Comparison of ENCODE assay signal across 1 cellular context in genomic region chr12:56117778-56118687, GRCh38.
TF ChIP-seq lines count a peak whose summit lies in the region.

TSS of gene ZC3H10 (plus strand) at chr12:56118266. CDS start at chr12:56120563, 2,297 bp downstream.

TF ChIP-seq in GM12878, 131 proteins besides CTCF, POLR2A, EP300 and RAD21 (continued from another document and continues in another):
- TF ChIP-seq E2F4 (IDR thresholded peaks at IDR 0.05; ENCODE audit: low read depth, low read length) (peak; percentile 84), MYB (IDR thresholded peaks at IDR 0.05; ENCODE audit: borderline replicate concordance, low read depth, low read length) (peak; percentile 81), TAF1 (IDR thresholded peaks at IDR 0.05; ENCODE audit: borderline replicate concordance, low read depth, low read length) (peak; percentile 62; the same call in 1 of the 2 replicates), ZBTB33 (IDR thresholded peaks at IDR 0.05) (0 out of 2 replicates have a peak, but pooled peaks have one; percentile 22), ZNF592 (IDR thresholded peaks at IDR 0.05) (no peak), SP1 (IDR thresholded peaks at IDR 0.05; ENCODE audit: low read depth, low read length) (peak; percentile 82), HCFC1 (IDR thresholded peaks at IDR 0.05; ENCODE audit: low read length) (peak; percentile 87), STAT3 (IDR thresholded peaks at IDR 0.05; ENCODE audit: low read depth, low read length) (0 out of 2 replicates have a peak, but pooled peaks have one; percentile 53), BMI1 (IDR thresholded peaks at IDR 0.05; ENCODE audit: borderline replicate concordance) (peak; percentile 99), SKIL (IDR thresholded peaks at IDR 0.05; ENCODE audit: low read depth, poor library complexity, severe bottlenecking) (no peak), ETV6 (conservative IDR thresholded peaks at IDR 0.05 in 1 of 2, IDR thresholded peaks at IDR 0.05 in 1 of 2; ENCODE audit: borderline replicate concordance in 1 of 2, low read depth in 1 of 2) (peak; percentile 92 to 98; a peak in 3 of 4 replicates), ZBTB11 (CRISPR knock-in tag; IDR thresholded peaks at IDR 0.05) (peak; percentile 53), MYC (IDR thresholded peaks at IDR 0.05; ENCODE audit: insufficient read depth, insufficient read length, insufficient replicate concordance, low read length, severe bottlenecking) (peak; percentile 87), CHD2 (IDR thresholded peaks at IDR 0.05; ENCODE audit: borderline replicate concordance, low read depth, low read length) (peak; percentile 92), SIN3A (IDR thresholded peaks at IDR 0.05; ENCODE audit: low read depth, low read length) (peak; percentile 94), ATF2 (IDR thresholded peaks at IDR 0.05; ENCODE audit: low read length) (peak; percentile 73), RAD51 (IDR thresholded peaks at IDR 0.05) (no peak), RUNX3 (IDR thresholded peaks at IDR 0.05; ENCODE audit: low read length) (peak; percentile 79), HSF1 (IDR thresholded peaks at IDR 0.05; ENCODE audit: low read depth, low read length) (0 out of 2 replicates have a peak, but pooled peaks have one; percentile 54), CHD4 (IDR thresholded peaks at IDR 0.05) (no peak), REST (IDR thresholded peaks at IDR 0.05; ENCODE audit: low read depth, low read length) (no peak), BCLAF1 (IDR thresholded peaks at IDR 0.05) (no peak), FOXM1 (IDR thresholded peaks at IDR 0.05; ENCODE audit: low read depth, low read length) (peak; percentile 86), ZNF274 (IDR thresholded peaks at IDR 0.05; ENCODE audit: insufficient read depth, insufficient read length) (no peak), EGR1 (IDR thresholded peaks at IDR 0.05; ENCODE audit: borderline replicate concordance in 1 of 2, low read depth in 2 of 2, low read length in 2 of 2) (peak; percentile 79 to 82), CBX5 (IDR thresholded peaks at IDR 0.05; ENCODE audit: low read depth) (peak; percentile 87)
